ENCODE assay signal across 28 cellular contexts in genomic region chr1:50236656-50237055, GRCh38.
"Had no signal": no experiment of that assay in that cellular context is flagged by ENCODE, and none has a peak within 500 bp of the region (broad histone marks: within the 10 kb centered on the region; RNA-seq: fewer than 3 reads in every experiment).

No MANE protein-coding gene starts in this region.

- H3K36me3 ChIP-seq: neural progenitor cell, ovary, right lobe of liver, spleen, thoracic aorta, tibial artery, transverse colon, upper lobe of left lung, vagina had no signal

- H3K27ac Mint-ChIP-seq: naive thymus-derived CD4-positive, alpha-beta T cell; natural killer cell; nephron; neural progenitor cell; progenitor cell of endocrine pancreas; stimulated activated memory B cell treated with anti-CD40 and anti-IgM and Interleukin-4, amounts not matched to agents 10 μg/mL and 1 μg/mL and 100 μg/mL, for 72 hours; stimulated activated naive CD8-positive, alpha-beta T cell treated with anti-CD3 and anti-CD28 coated beads, Interleukin-15, amount 100 ng/mL, for 72 hours had no signal

- DNase-seq: naive thymus-derived CD4-positive, alpha-beta T cell; natural killer cell; occipital lobe; ovary; psoas muscle; right cardiac atrium; right lobe of liver; spleen; stimulated activated CD4-positive, alpha-beta T cell treated with anti-CD3 and anti-CD28 coated beads, Interleukin-12 subunit alpha, Interleukin-12 subunit beta, amount 100 ng/mL, for 4 hours; stimulated activated CD4-positive, alpha-beta T cell treated with anti-CD3 and anti-CD28 coated beads, Interleukin-1b, Interleukin-23, amount 100 ng/mL, for 48 hours; stimulated activated CD4-positive, alpha-beta T cell treated with anti-CD3 and anti-CD28 coated beads, Interleukin-4, amount 100 ng/mL, for 1 hour; stimulated activated CD4-positive, alpha-beta T cell treated with anti-CD3 and anti-CD28 coated beads, Interleukin-4, amount 100 ng/mL, for 4 hours; stimulated activated CD8-positive, alpha-beta memory T cell treated with anti-CD3 and anti-CD28 coated beads, Interleukin-4, amount 100 ng/mL, for 48 hours; stimulated activated naive CD4-positive, alpha-beta T cell; stimulated activated naive CD8-positive, alpha-beta T cell treated with anti-CD3 and anti-CD28 coated beads, Interleukin-15, amount 100 ng/mL, for 72 hours; stimulated activated naive CD8-positive, alpha-beta T cell treated with anti-CD3 and anti-CD28 coated beads, Interleukin-15, Interleukin-2, amounts not matched to agents 100 U/mL and 50 U/mL, for 24 hours; tibial artery; transverse colon; upper lobe of left lung had no signal

- H3K4me3 ChIP-seq: neural progenitor cell, ovary, psoas muscle, right lobe of liver, skin epidermis, smooth muscle cell, spleen, thoracic aorta, tibial artery, transverse colon, upper lobe of left lung, vagina had no signal

- H3K4me2 ChIP-seq: neural progenitor cell, smooth muscle cell had no signal

- H3K36me3 Mint-ChIP-seq: natural killer cell; neural progenitor cell; stimulated activated memory B cell treated with anti-CD40 and anti-IgM and Interleukin-4, amounts not matched to agents 10 μg/mL and 1 μg/mL and 100 μg/mL, for 72 hours had no signal

- H3K79me2 ChIP-seq: parathyroid adenoma had no signal

- H3K27me3 Mint-ChIP-seq: progenitor cell of endocrine pancreas; stimulated activated memory B cell treated with anti-CD40 and anti-IgM and Interleukin-4, amounts not matched to agents 10 μg/mL and 1 μg/mL and 100 μg/mL, for 72 hours; stimulated activated naive CD8-positive, alpha-beta T cell treated with anti-CD3 and anti-CD28 coated beads, Interleukin-15, amount 100 ng/mL, for 72 hours had no signal

- H3K27me3 ChIP-seq: neural progenitor cell, ovary, right lobe of liver, spleen, transverse colon, upper lobe of left lung, vagina had no signal

- H3K27ac ChIP-seq: neural progenitor cell, ovary, parathyroid adenoma, psoas muscle, right lobe of liver, skin epidermis, spleen, thoracic aorta, tibial artery, transverse colon, upper lobe of left lung, vagina had no signal

- ATAC-seq: naive thymus-derived CD4-positive, alpha-beta T cell; natural killer cell; psoas muscle; right cardiac atrium; right lobe of liver; stimulated activated memory B cell treated with anti-CD40 and anti-IgM and Interleukin-4, amounts not matched to agents 10 μg/mL and 1 μg/mL and 100 μg/mL, for 72 hours; stimulated activated naive CD8-positive, alpha-beta T cell treated with anti-CD3 and anti-CD28 coated beads, Interleukin-15, amount 100 ng/mL, for 72 hours; stimulated activated naive CD8-positive, alpha-beta T cell treated with anti-CD3 and anti-CD28 coated beads, Interleukin-15, Interleukin-2, amounts not matched to agents 100 U/mL and 50 U/mL, for 24 hours had no signal

- H3K4me1 Mint-ChIP-seq: naive thymus-derived CD4-positive, alpha-beta T cell; natural killer cell; nephron; neural progenitor cell; stimulated activated memory B cell treated with anti-CD40 and anti-IgM and Interleukin-4, amounts not matched to agents 10 μg/mL and 1 μg/mL and 100 μg/mL, for 72 hours; stimulated activated naive CD8-positive, alpha-beta T cell treated with anti-CD3 and anti-CD28 coated beads, Interleukin-15, amount 100 ng/mL, for 72 hours had no signal

- H3K9me3 ChIP-seq: ovary, psoas muscle, right lobe of liver, thoracic aorta, tibial artery, transverse colon, upper lobe of left lung, vagina had no signal

- H3K4me1 ChIP-seq: neural progenitor cell, parathyroid adenoma, psoas muscle, right lobe of liver, spleen, tibial artery, transverse colon, upper lobe of left lung, vagina had no signal

- H2AFZ ChIP-seq: neural progenitor cell, parathyroid adenoma had no signal

- H3K9ac ChIP-seq: neural progenitor cell, parathyroid adenoma had no signal

- H3K4me3 Mint-ChIP-seq: naive thymus-derived CD4-positive, alpha-beta T cell; natural killer cell; nephron; neural progenitor cell; stimulated activated memory B cell treated with anti-CD40 and anti-IgM and Interleukin-4, amounts not matched to agents 10 μg/mL and 1 μg/mL and 100 μg/mL, for 72 hours; stimulated activated naive CD8-positive, alpha-beta T cell treated with anti-CD3 and anti-CD28 coated beads, Interleukin-15, amount 100 ng/mL, for 72 hours had no signal
